ENCODE assay signal across 9 cellular contexts in genomic region chr5:96337048-96337781, GRCh38.
DNase-seq lines count a peak whose midpoint lies in the region; ATAC-seq and TF ChIP-seq lines count a peak whose summit lies in the region.
"Had no signal": no experiment of that assay in that cellular context is flagged by ENCODE, and none has a peak within 500 bp of the region (broad histone marks: within the 10 kb centered on the region; RNA-seq: fewer than 3 reads in every experiment).

No MANE protein-coding gene starts in this region.

- 56 to 74% (median 59%) methylated on average over 4 of the region's 4 CpGs for WGBS in psoas muscle, 3 donors

- ATAC-seq in HG02610 (IDR thresholded peaks at IDR 0.05; ENCODE audit: unreplicated experiment) (peak; percentile 47), psoas muscle (no peak), GM18873 (IDR thresholded peaks at IDR 0.05; ENCODE audit: low FRiP score, unreplicated experiment) (no peak)

- H3K27ac ChIP-seq in psoas muscle = peak overlapping the region; percentile 85

- H3K4me1 ChIP-seq in adipocyte (ENCODE audit: control insufficient read depth, insufficient read depth, low read length) = peaks cover 73% of the 10 kb centered on the region
- peaks cover 40% of the 10 kb centered on the region for H3K4me1 ChIP-seq in psoas muscle

- intact Hi-C loops in psoas muscle (cut with DNase I) = loop anchor here (2.0 to 10.0 kb wide), 5 partner anchors 375 to 692 kb away; partner anchors contain the start of genes RFESD (in 2 of the 2) and ELL2 (in 1 of the 2)

- DNase-seq in GM12865 (ENCODE audit: low read depth) (peak; percentile 48), adipocyte (ENCODE audit: low read depth) (peak; percentile 5), psoas muscle (no peak), mesenteric fat pad (ENCODE audit: low spot score) (no peak), amygdala (lab: John Stamatoyannopoulos, UW) (no peak)
- no peak for DNase-seq in activated T-cell treated with anti-CD3 and anti-CD28 coated beads, Interleukin-2, amount 50 U/mL, for 48 hours
- DNase-seq: kidney had no signal

- H3K27me3 ChIP-seq in adipocyte (replicated peaks; ENCODE audit: control insufficient read depth, insufficient read depth, low read length) (no peaks in the 10 kb centered on the region), psoas muscle (ENCODE audit: insufficient read depth in 3 of 3, low read length in 2 of 3) (no peaks in the 10 kb centered on the region)

- H3K9me3 ChIP-seq in adipocyte (ENCODE audit: control insufficient read depth, low read length) (no peaks in the 10 kb centered on the region), psoas muscle (no peaks in the 10 kb centered on the region)

- H3K4me3 ChIP-seq in GM12865 (ENCODE audit: low read depth, low read length) (no peak overlapping the region), adipocyte (ENCODE audit: low read length) (no peak overlapping the region), psoas muscle (no peak overlapping the region)

- H3K36me3 ChIP-seq in adipocyte (ENCODE audit: control insufficient read depth, insufficient read depth, low read length, severe bottlenecking) (no peaks in the 10 kb centered on the region), psoas muscle (ENCODE audit: insufficient read depth in 1 of 2, low read depth in 1 of 2) (no peaks in the 10 kb centered on the region)

- TF ChIP-seq CTCF in GM12865 (IDR thresholded peaks at IDR 0.05; ENCODE audit: insufficient read depth, low read depth, low read length, missing control alignments) (no peak), psoas muscle (IDR thresholded peaks at IDR 0.05) (no peak)

- H3K9ac ChIP-seq in adipocyte (ENCODE audit: low read length) = peak overlapping the region; percentile 83

Comparison
In these comparisons a context has a peak if more than half of its experiments do, and no peak if none do; other contexts are left out.
1. DNase-seq: peak in GM12865 (single experiment) and adipocyte (single experiment); none in psoas muscle (0 of 2), mesenteric fat pad (single experiment), amygdala (0 of 56) and activated T-cell treated with anti-CD3 and anti-CD28 coated beads, Interleukin-2, amount 50 U/mL, for 48 hours (0 of 2).